In genomic region chr15:87620393-87620792, GRCh38 we compare ENCODE assay signal across 18 cellular contexts.
"Had no signal": no experiment of that assay in that cellular context is flagged by ENCODE, and none has a peak within 500 bp of the region (broad histone marks: within the 10 kb centered on the region; RNA-seq: fewer than 3 reads in every experiment).

No MANE protein-coding gene starts in this region.

- H3K27ac ChIP-seq: neutrophil, skin epidermis, stomach had no signal

- H3K4me3 ChIP-seq: coronary artery, heart left ventricle, mucosa of descending colon, skin epidermis, stomach, thoracic aorta, transverse colon had no signal

- DNase-seq: effector CD4-positive, alpha-beta T cell; heart left ventricle; hippocampal formation; kidney glomerular epithelial cell; mucosa of descending colon; naive thymus-derived CD8-positive, alpha-beta T cell; posterior cingulate gyrus; stimulated activated CD4-positive, alpha-beta T cell treated with anti-CD3 and anti-CD28 coated beads, Interleukin-2, amount 100 ng/mL, for 24 hours; stimulated activated CD4-positive, alpha-beta T cell treated with anti-CD3 and anti-CD28 coated beads, Interleukin-4, amount 100 ng/mL, for 4 hours; stimulated activated naive CD4-positive, alpha-beta T cell; stomach; substantia nigra; transverse colon had no signal

- H3K36me3 ChIP-seq: heart left ventricle, neutrophil, stomach, thoracic aorta, transverse colon had no signal

- H3K9me3 ChIP-seq: mucosa of descending colon, neutrophil, stomach, thoracic aorta, transverse colon had no signal

- H3K27me3 ChIP-seq: heart left ventricle, stomach, transverse colon had no signal

- ATAC-seq: heart left ventricle; left lobe of liver; mucosa of descending colon; naive thymus-derived CD8-positive, alpha-beta T cell had no signal
